Comparison of ENCODE assay signal across 1 cellular context in genomic region chr4:43778187-43778915, GRCh38.
TF ChIP-seq lines count a peak whose summit lies in the region.

No MANE protein-coding gene starts in this region.

TF ChIP-seq in WTC11, 78 proteins besides CTCF, POLR2A, EP300 and RAD21 (continued from another document):
- TF ChIP-seq, protein P1, sequence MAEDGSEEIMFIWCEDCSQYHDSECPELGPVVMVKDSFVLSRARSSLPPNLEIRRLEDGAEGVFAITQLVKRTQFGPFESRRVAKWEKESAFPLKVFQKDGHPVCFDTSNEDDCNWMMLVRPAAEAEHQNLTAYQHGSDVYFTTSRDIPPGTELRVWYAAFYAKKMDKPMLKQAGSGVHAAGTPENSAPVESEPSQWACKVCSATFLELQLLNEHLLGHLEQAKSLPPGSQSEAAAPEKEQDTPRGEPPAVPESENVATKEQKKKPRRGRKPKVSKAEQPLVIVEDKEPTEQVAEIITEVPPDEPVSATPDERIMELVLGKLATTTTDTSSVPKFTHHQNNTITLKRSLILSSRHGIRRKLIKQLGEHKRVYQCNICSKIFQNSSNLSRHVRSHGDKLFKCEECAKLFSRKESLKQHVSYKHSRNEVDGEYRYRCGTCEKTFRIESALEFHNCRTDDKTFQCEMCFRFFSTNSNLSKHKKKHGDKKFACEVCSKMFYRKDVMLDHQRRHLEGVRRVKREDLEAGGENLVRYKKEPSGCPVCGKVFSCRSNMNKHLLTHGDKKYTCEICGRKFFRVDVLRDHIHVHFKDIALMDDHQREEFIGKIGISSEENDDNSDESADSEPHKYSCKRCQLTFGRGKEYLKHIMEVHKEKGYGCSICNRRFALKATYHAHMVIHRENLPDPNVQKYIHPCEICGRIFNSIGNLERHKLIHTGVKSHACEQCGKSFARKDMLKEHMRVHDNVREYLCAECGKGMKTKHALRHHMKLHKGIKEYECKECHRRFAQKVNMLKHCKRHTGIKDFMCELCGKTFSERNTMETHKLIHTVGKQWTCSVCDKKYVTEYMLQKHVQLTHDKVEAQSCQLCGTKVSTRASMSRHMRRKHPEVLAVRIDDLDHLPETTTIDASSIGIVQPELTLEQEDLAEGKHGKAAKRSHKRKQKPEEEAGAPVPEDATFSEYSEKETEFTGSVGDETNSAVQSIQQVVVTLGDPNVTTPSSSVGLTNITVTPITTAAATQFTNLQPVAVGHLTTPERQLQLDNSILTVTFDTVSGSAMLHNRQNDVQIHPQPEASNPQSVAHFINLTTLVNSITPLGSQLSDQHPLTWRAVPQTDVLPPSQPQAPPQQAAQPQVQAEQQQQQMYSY (CRISPR knock-in tag; IDR thresholded peaks at IDR 0.05): no peak
- TF ChIP-seq ZNF281 (CRISPR knock-in tag; IDR thresholded peaks at IDR 0.05): no peak
- no peak for TF ChIP-seq TP53 (CRISPR knock-in tag; IDR thresholded peaks at IDR 0.05)
- no peak for TF ChIP-seq NR2C2 (CRISPR knock-in tag; IDR thresholded peaks at IDR 0.05)
- no peak for TF ChIP-seq HMGA2 (CRISPR knock-in tag; IDR thresholded peaks at IDR 0.05)
TF ChIP-seq in WTC11: peak in this region for 0.
